In genomic region chr18:79378416-79379250, GRCh38 we compare ENCODE assay signal across 8 cellular contexts. TPM values are rescaled to one million over a fixed set of nuclear protein-coding genes. Genes with fewer than 3 reads are reported as not detected.
DNase-seq lines count a peak whose midpoint lies in the region; ATAC-seq, FAIRE-seq and TF ChIP-seq lines count a peak whose summit lies in the region.

No MANE protein-coding gene starts in this region.

- H3K4me1 ChIP-seq in heart left ventricle: peaks cover 0 to 8% (median 4%) of the 10 kb centered on the region in 12 donors

- no peak for FAIRE-seq in urothelium cell line (lab: Jason Lieb, UNC)

- no peak overlapping the region for H3K4me3 ChIP-seq in heart left ventricle

- ATAC-seq in HG03175 (IDR thresholded peaks at IDR 0.05; ENCODE audit: unreplicated experiment) (peak; percentile 56), heart left ventricle (peak; percentile 54 to 86 (median 78))
- peak; percentile 84 to 93 for ATAC-seq in activated naive CD4-positive, alpha-beta T cell treated with anti-CD3 and anti-CD28 coated beads, Interleukin-2, amount 50 U/mL, for 72 hours

- H3K9me3 Mint-ChIP-seq in activated naive CD4-positive, alpha-beta T cell treated with anti-CD3 and anti-CD28 coated beads, Interleukin-2, amount 50 U/mL, for 72 hours: no peaks in the 10 kb centered on the region

- no peak overlapping the region for H3K27ac ChIP-seq in heart left ventricle

- intact Hi-C loops in heart left ventricle (cut with DNase I): loop anchor here in 8 of 10 donors (1.0 to 10.0 kb wide), 4 partner anchors 150 to 536 kb away; no protein-coding TSS in a partner anchor

- no peaks in the 10 kb centered on the region for H3K9me3 ChIP-seq in heart left ventricle

- WGBS in heart left ventricle, 4 donors: 42 to 55% (median 44%) methylated on average over 34 to 49 of the region's 49 CpGs

- H3K27ac Mint-ChIP-seq in activated naive CD4-positive, alpha-beta T cell treated with anti-CD3 and anti-CD28 coated beads, Interleukin-2, amount 50 U/mL, for 72 hours: peak overlapping the region in 1 of 2 donors; percentile 79

- DNase-seq in SIG-M5 treated with dmso at 0.1 percent for 504 hours (lab: John Stamatoyannopoulos, UW; ENCODE audit: unreplicated experiment) (peak; percentile 47), SIG-M5 (lab: John Stamatoyannopoulos, UW) (no peak), RPMI8226 (peak; percentile 68), heart left ventricle (peak; percentile 76 to 89 (median 82)), pons (ENCODE audit: low spot score) (peak; percentile 57), urothelium cell line (ENCODE audit: low spot score) (peak; percentile 73)
- DNase-seq in activated naive CD4-positive, alpha-beta T cell treated with anti-CD3 and anti-CD28 coated beads, Interleukin-2, amount 50 U/mL, for 72 hours (ENCODE audit: low spot score in 2 of 2): peak; percentile 86 to 91

- TF ChIP-seq CTCF in heart left ventricle (IDR thresholded peaks at IDR 0.05): peak; percentile 93 to 99 (median 97)

- no peak for TF ChIP-seq POLR2A in heart left ventricle (IDR thresholded peaks at IDR 0.05)

- H3K36me3 Mint-ChIP-seq in activated naive CD4-positive, alpha-beta T cell treated with anti-CD3 and anti-CD28 coated beads, Interleukin-2, amount 50 U/mL, for 72 hours: no peaks in the 10 kb centered on the region

- H3K36me3 ChIP-seq in heart left ventricle: peaks cover 0 to 38% (median 23%) of the 10 kb centered on the region in 9 donors

- H3K27me3 ChIP-seq in heart left ventricle: no peaks in the 10 kb centered on the region

RNA-seq across cellular contexts. Expression of gene NFATC1, which starts 17.1 kb away (rescaled TPM):
- total RNA-seq in activated naive CD4-positive, alpha-beta T cell treated with anti-CD3 and anti-CD28 coated beads, Interleukin-2, amount 50 U/mL, for 72 hours: 10 to 100 TPM; 89.4 to 94.8 TPM
- 10 to 100 TPM; 11.1 to 26.7 (median 15.7) TPM for total RNA-seq in heart left ventricle
- 10 to 100 TPM in 1 of 2 donors, 1 to 10 TPM in 1; 6.5 to 10.5 TPM for polyA plus RNA-seq in heart left ventricle
